Comparison of ENCODE assay signal across 8 cellular contexts in genomic region chr17:82876602-82877391, GRCh38. TPM values are rescaled to one million over a fixed set of nuclear protein-coding genes. Genes with fewer than 3 reads are reported as not detected.
DNase-seq lines count a peak whose midpoint lies in the region; ATAC-seq, FAIRE-seq and TF ChIP-seq lines count a peak whose summit lies in the region.

No MANE protein-coding gene starts in this region.

- H4K8ac ChIP-seq in H9 (replicated peaks; ENCODE audit: insufficient read length, low read depth, low read length) = no peak overlapping the region

- peak; percentile 47 for ATAC-seq in WTC11
- ATAC-seq in GM21515 (IDR thresholded peaks at IDR 0.05; ENCODE audit: unreplicated experiment) = no peak

- H2BK20ac ChIP-seq in H9 (ENCODE audit: low read depth, low read length, poor library complexity, severe bottlenecking) = no peak overlapping the region

- CTCF ChIA-PET in WTC11 (lab: Charles Lee) = interaction anchor here (0.9 to 3.5 kb wide), 3 partner anchors 13 to 95 kb away, joined by 3 to 14 read pairs (median 3); no protein-coding TSS in a partner anchor

- H4K20me1 ChIP-seq in H9 (ENCODE audit: control insufficient read depth, insufficient read depth, insufficient read length) (peaks cover 4% of the 10 kb centered on the region), Karpas-422 (ENCODE audit: insufficient read depth, low read depth, low read length) (no peaks in the 10 kb centered on the region)

- H3K27me3 ChIP-seq in H9 (ENCODE audit: insufficient read depth, low read length) = no peaks in the 10 kb centered on the region
- H3K27me3 ChIP-seq in Karpas-422 (ENCODE audit: low read length) = no peaks in the 10 kb centered on the region

- no peak overlapping the region for H3K18ac ChIP-seq in H9 (ENCODE audit: insufficient read length, low read depth, low read length)

- no peak overlapping the region for H3K4ac ChIP-seq in H9 (ENCODE audit: low read depth, low read length)

- no peak overlapping the region for H2BK15ac ChIP-seq in H9 (ENCODE audit: low read depth, low read length)

- H3K36me3 ChIP-seq in Karpas-422 (ENCODE audit: insufficient read depth, low read length) = no peaks in the 10 kb centered on the region

- TF ChIP-seq CTCF in 22Rv1 (IDR thresholded peaks at IDR 0.05) = peak; percentile 70
- 0 out of 3 replicates have a peak, but pooled peaks have one; percentile 33 for TF ChIP-seq CTCF in H9 (conservative IDR thresholded peaks at IDR 0.05)
- no peak for TF ChIP-seq CTCF in WTC11 (IDR thresholded peaks at IDR 0.05)
- TF ChIP-seq CTCF in osteocyte (IDR thresholded peaks at IDR 0.05) = peak; percentile 68

- H3K9ac ChIP-seq in H9 (ENCODE audit: extremely low read depth, insufficient read length, low read length) (no peak overlapping the region), Karpas-422 (ENCODE audit: low read length) (no peak overlapping the region)

- H4K5ac ChIP-seq in H9 (ENCODE audit: insufficient read length, low read depth, low read length) = no peak overlapping the region

- no CpG with 5 or more reads among the region's 15 CpGs for WGBS in H9 (ENCODE audit: extremely low coverage, insufficient read length, low lambda C conversion rate)

- H2BK120ac ChIP-seq in H9 (ENCODE audit: low read depth, low read length, poor library complexity, severe bottlenecking) = no peak overlapping the region

- no peak overlapping the region for H4K91ac ChIP-seq in H9 (ENCODE audit: insufficient read length, low read depth, low read length)

- peak; percentile 69 for DNase-seq in H9
- peak; percentile 41 for DNase-seq in WTC11 (ENCODE audit: low spot score)
- DNase-seq in frontal cortex (ENCODE audit: low spot score in 2 of 2) = peak; percentile 78 to 84
- DNase-seq in osteocyte (ENCODE audit: extremely low spot score, unreplicated experiment) = no peak
- DNase-seq in stimulated activated CD4-positive, alpha-beta T cell treated with anti-CD3 and anti-CD28 coated beads, Interleukin-15, amount 100 ng/mL, for 24 hours = no peak
- no peak for DNase-seq in Karpas-422

- H3K27ac ChIP-seq in 22Rv1 (peak overlapping the region; percentile 77), H9 (ENCODE audit: insufficient read length, low read depth, low read length) (no peak overlapping the region), Karpas-422 (ENCODE audit: low read length) (no peak overlapping the region)

- H3K4me3 Mint-ChIP-seq in H9 (no peak overlapping the region), WTC11 (no peak overlapping the region), osteocyte (ENCODE audit: unreplicated experiment) (no peak overlapping the region)

- H3K4me1 Mint-ChIP-seq in H9 (peaks cover 28 to 35% of the 10 kb centered on the region in 2 experiments), WTC11 (peaks cover 35% of the 10 kb centered on the region), osteocyte (ENCODE audit: unreplicated experiment) (peaks cover 23% of the 10 kb centered on the region)

- no peak overlapping the region; a peak in 2 of 7 replicates for H3K27ac Mint-ChIP-seq in H9
- H3K27ac Mint-ChIP-seq in WTC11 = peak overlapping the region; percentile 93
- H3K27ac Mint-ChIP-seq in osteocyte (ENCODE audit: unreplicated experiment) = no peak overlapping the region

- H3K4me3 ChIP-seq in Karpas-422 (ENCODE audit: low read length) = no peak overlapping the region

- no peaks in the 10 kb centered on the region for H3K4me1 ChIP-seq in H9 (ENCODE audit: insufficient read depth, low read length)
- H3K4me1 ChIP-seq in Karpas-422 (ENCODE audit: low read length) = no peaks in the 10 kb centered on the region

- POLR2A ChIA-PET in WTC11 (lab: Charles Lee) = no interaction called here

- no peaks in the 10 kb centered on the region for H3K79me1 ChIP-seq in H9 (ENCODE audit: insufficient read depth, low read depth, low read length, poor library complexity, severe bottlenecking)

- no peaks in the 10 kb centered on the region for H3K9me3 ChIP-seq in H9 (ENCODE audit: control insufficient read depth, low read depth, low read length)
- no peaks in the 10 kb centered on the region for H3K9me3 ChIP-seq in Karpas-422 (ENCODE audit: low read length)

- no peak overlapping the region for H3T11ph ChIP-seq in H9 (ENCODE audit: low read length)

- no peak overlapping the region for H2AK5ac ChIP-seq in H9 (ENCODE audit: insufficient read length, low read length)

- no peak overlapping the region for H3K56ac ChIP-seq in H9 (ENCODE audit: insufficient read length, low read depth, low read length)

- no peak overlapping the region for H2AFZ ChIP-seq in H9 (ENCODE audit: low read length)
- H2AFZ ChIP-seq in Karpas-422 (ENCODE audit: low read length) = no peak overlapping the region

- no peak for FAIRE-seq in frontal cortex (lab: Jason Lieb, UNC)

- no peak overlapping the region for H3K4me2 ChIP-seq in H9 (ENCODE audit: insufficient read depth, insufficient read length, low read length)
- H3K4me2 ChIP-seq in Karpas-422 (ENCODE audit: low read depth, low read length, poor library complexity, severe bottlenecking) = no peak overlapping the region

- H3K23me2 ChIP-seq in H9 (ENCODE audit: insufficient read length, low read depth, low read length, poor library complexity, severe bottlenecking) = no peaks in the 10 kb centered on the region

- H3K23ac ChIP-seq in H9 (ENCODE audit: insufficient read length, low read depth, low read length) = no peak overlapping the region

- H2BK12ac ChIP-seq in H9 (ENCODE audit: insufficient read length, low read depth, low read length) = no peak overlapping the region

- H3K36me3 Mint-ChIP-seq in H9 (ENCODE audit: insufficient read depth in 1 of 3, low read depth in 3 of 3) (peaks cover 12 to 26% (median 22%) of the 10 kb centered on the region in 3 experiments), WTC11 (peaks cover 23% of the 10 kb centered on the region), osteocyte (ENCODE audit: unreplicated experiment) (peaks cover 10% of the 10 kb centered on the region)

- H3K9me3 Mint-ChIP-seq in H9 (no peaks in the 10 kb centered on the region), WTC11 (peaks cover 5% of the 10 kb centered on the region; the same call in 1 of the 2 replicates), osteocyte (ENCODE audit: unreplicated experiment) (no peaks in the 10 kb centered on the region)

- no peak overlapping the region for H2BK5ac ChIP-seq in H9 (ENCODE audit: insufficient read length, low read length)

- H3K9me2 ChIP-seq in Karpas-422 (replicated peaks; ENCODE audit: insufficient read depth, low read length) = no peaks in the 10 kb centered on the region

- H3K79me2 ChIP-seq in H9 (ENCODE audit: insufficient read depth, low read length) = no peaks in the 10 kb centered on the region; the same call in 1 of the 2 replicates
- peaks cover 51% of the 10 kb centered on the region for H3K79me2 ChIP-seq in Karpas-422 (ENCODE audit: low read length)

- no peaks in the 10 kb centered on the region for H3K27me3 Mint-ChIP-seq in H9 (ENCODE audit: low read depth)
- H3K27me3 Mint-ChIP-seq in WTC11 (ENCODE audit: low read depth) = no peaks in the 10 kb centered on the region
- H3K27me3 Mint-ChIP-seq in osteocyte (ENCODE audit: unreplicated experiment) = no peaks in the 10 kb centered on the region

- H3K14ac ChIP-seq in H9 (ENCODE audit: insufficient read depth, low read length) = no peak overlapping the region

TF ChIP-seq in WTC11, 78 proteins besides CTCF, POLR2A, EP300 and RAD21:
- TF ChIP-seq FOXJ3 (CRISPR knock-in tag; IDR thresholded peaks at IDR 0.05; ENCODE audit: borderline replicate concordance) (no peak), NFATC4 (CRISPR knock-in tag; IDR thresholded peaks at IDR 0.05) (no peak), ZNF121 (CRISPR knock-in tag; IDR thresholded peaks at IDR 0.05) (0 out of 2 replicates have a peak, but pooled peaks have one; percentile 17), ETV6 (CRISPR knock-in tag; IDR thresholded peaks at IDR 0.05) (no peak), NFYB (CRISPR knock-in tag; conservative IDR thresholded peaks at IDR 0.05; ENCODE audit: low read depth) (no peak)
- TF ChIP-seq, protein P1, sequence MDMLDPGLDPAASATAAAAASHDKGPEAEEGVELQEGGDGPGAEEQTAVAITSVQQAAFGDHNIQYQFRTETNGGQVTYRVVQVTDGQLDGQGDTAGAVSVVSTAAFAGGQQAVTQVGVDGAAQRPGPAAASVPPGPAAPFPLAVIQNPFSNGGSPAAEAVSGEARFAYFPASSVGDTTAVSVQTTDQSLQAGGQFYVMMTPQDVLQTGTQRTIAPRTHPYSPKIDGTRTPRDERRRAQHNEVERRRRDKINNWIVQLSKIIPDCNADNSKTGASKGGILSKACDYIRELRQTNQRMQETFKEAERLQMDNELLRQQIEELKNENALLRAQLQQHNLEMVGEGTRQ (CRISPR knock-in tag; IDR thresholded peaks at IDR 0.05) = no peak

RNA-seq across cellular contexts. Expression of gene ZNF750, which starts 37.0 kb away (rescaled TPM):
- total RNA-seq in H9 (2021) (0.09 TPM in 1 of 2 replicates, not detected in the other), WTC11 (2021) (0.04 to 0.07 TPM in 2 of 3 replicates, not detected in the other), frontal cortex (not detected), osteocyte (not detected in 2 replicates)
- total RNA-seq in Karpas-422 (2014; rRNA removed; shearing (Covaris generic); ENCODE audit: low replicate concordance) = not detected in 2 replicates

Comparison
In these comparisons a context has a peak if more than half of its experiments do, and no peak if none do; other contexts are left out.
1. DNase-seq: peak in H9 (single experiment), WTC11 (single experiment) and frontal cortex (2 of 2); none in osteocyte (single experiment), stimulated activated CD4-positive, alpha-beta T cell treated with anti-CD3 and anti-CD28 coated beads, Interleukin-15, amount 100 ng/mL, for 24 hours (single experiment) and Karpas-422 (single experiment).